Comparison of ENCODE assay signal across 8 cellular contexts in genomic region chr20:956330-956951, GRCh38. TPM values are rescaled to one million over a fixed set of nuclear protein-coding genes. Genes with fewer than 3 reads are reported as not detected.
DNase-seq lines count a peak whose midpoint lies in the region; ATAC-seq lines count a peak whose summit lies in the region.

No MANE protein-coding gene starts in this region.

- no peak overlapping the region for H3K4me2 ChIP-seq in GM23248 (ENCODE audit: unreplicated experiment)

- H4K20me1 ChIP-seq in GM23248 (ENCODE audit: insufficient read depth) = no peaks in the 10 kb centered on the region

- no peak overlapping the region for H3K27ac ChIP-seq in GM23248

- H3K9me2 ChIP-seq in GM23248 (ENCODE audit: insufficient read depth) = no peaks in the 10 kb centered on the region

- no peak overlapping the region for H3K9ac ChIP-seq in GM23248

- 26 to 27% methylated on average over 12 to 13 of the region's 13 CpGs for WGBS in GM23248 (ENCODE audit: low coverage in 1 of 2, low lambda C conversion rate in 2 of 2, missing lambda C conversion rate in 2 of 2), 2 experiments

- no peak overlapping the region for H2AFZ ChIP-seq in GM23248

- no peaks in the 10 kb centered on the region for H3K36me3 ChIP-seq in GM23248 (ENCODE audit: low read depth)

- H3K4me3 ChIP-seq in GM23248 = no peak overlapping the region

- H3K4me1 ChIP-seq in GM23248 (ENCODE audit: insufficient read depth) = no peaks in the 10 kb centered on the region

- H3K9me3 ChIP-seq in GM23248 (ENCODE audit: low read depth) = no peaks in the 10 kb centered on the region

- ATAC-seq in left colon (peak; percentile 83), GM19455 (IDR thresholded peaks at IDR 0.05; ENCODE audit: unreplicated experiment) (no peak)

- in situ Hi-C loops in GM23248 (cut with MboI) = loop anchor here (5.0 kb wide), 1 partner anchor 139 kb away; no protein-coding TSS in a partner anchor

- 0 out of 2 replicates have a peak, but pooled peaks cover 12% of the 10 kb centered on the region for H3K27me3 ChIP-seq in GM23248 (replicated peaks; ENCODE audit: insufficient read depth)

- peak; percentile 78 for DNase-seq in CD1c-positive myeloid dendritic cell (ENCODE audit: extremely low spot score)
- DNase-seq in GM23248 = peak; percentile 57
- peak; percentile 68 for DNase-seq in NCI-H2171 (lab: John Stamatoyannopoulos, UW)
- peak; percentile 68 for DNase-seq in activated CD4-positive, alpha-beta T cell treated with anti-CD3 and anti-CD28 coated beads for 1 hour
- peak; percentile 61 for DNase-seq in central memory CD4-positive, alpha-beta T cell
- peak in 1 of 2 donors; percentile 66 for DNase-seq in left colon
- peak; percentile 72 to 76 for DNase-seq in stimulated activated CD4-positive, alpha-beta T cell treated with anti-CD3 and anti-CD28 coated beads, Interleukin-2, amount 100 ng/mL, for 48 hours

- no peaks in the 10 kb centered on the region for H3F3A ChIP-seq in GM23248 (ENCODE audit: insufficient read depth)

- intact Hi-C loops in left colon (cut with DNase I, micrococcal nuclease) = loop anchor here (5.0 to 10.0 kb wide), 2 partner anchors 62 to 139 kb away; no protein-coding TSS in a partner anchor

- H3K79me2 ChIP-seq in GM23248 (ENCODE audit: insufficient read depth) = no peaks in the 10 kb centered on the region

RNA-seq across cellular contexts. Expression of gene ANGPT4, which starts 40.3 kb away (rescaled TPM):
- total RNA-seq in GM23248 (2014; rRNA removed; shearing (Covaris generic)) = not detected in 2 replicates
- polyA plus RNA-seq in GM23248 (2016; fragmentation: Nextera tagmentation; extraction: Ambion mirVana) = not detected in 2 replicates
- not detected for total RNA-seq in left colon

RNA-seq across cellular contexts. Expression of gene RSPO4, which starts 45.7 kb away (rescaled TPM):
- not detected in 2 replicates for total RNA-seq in GM23248 (2014; rRNA removed; shearing (Covaris generic))
- 1.7 and 1.9 TPM in 2 replicates for polyA plus RNA-seq in GM23248 (2016; fragmentation: Nextera tagmentation; extraction: Ambion mirVana)
- under 1 TPM in 1 of 2 donors, not detected in 1; 0.11 TPM for total RNA-seq in left colon
